8 cellular contexts compared by ENCODE assay signal in genomic region chr3:50356553-50356952, GRCh38. TPM values are rescaled to one million over a fixed set of nuclear protein-coding genes. Genes with fewer than 3 reads are reported as not detected.
DNase-seq lines count a peak whose midpoint lies in the region; ATAC-seq, FAIRE-seq and TF ChIP-seq lines count a peak whose summit lies in the region.

No MANE protein-coding gene starts in this region.

- WGBS in transverse colon (ENCODE audit: low coverage in 1 of 2), 2 donors = 49% methylated on average over 5 of the region's 5 CpGs; no CpG with 5 or more reads in 1 of the 2 donors
- 36 to 39% methylated on average over 5 of the region's 5 CpGs for WGBS in lower leg skin, 2 donors

- no peak for ATAC-seq in activated CD8-positive, alpha-beta memory T cell treated with anti-CD3 and anti-CD28 coated beads, Interleukin-2, amount 10 ng/mL, durations not matched to agents 7 days and 5 days
- ATAC-seq in GM18519 (IDR thresholded peaks at IDR 0.05; ENCODE audit: low FRiP score, unreplicated experiment) = no peak

- no peaks in the 10 kb centered on the region for H3K9me3 Mint-ChIP-seq in activated CD8-positive, alpha-beta memory T cell treated with anti-CD3 and anti-CD28 coated beads, Interleukin-2, amount 10 ng/mL, durations not matched to agents 7 days and 5 days (ENCODE audit: low read depth)
- no peaks in the 10 kb centered on the region for H3K9me3 Mint-ChIP-seq in activated T-helper 1 cell treated with anti-CD3 and anti-CD28 coated beads, Interleukin-12 subunit alpha, Interleukin-12 subunit beta, Interleukin-2, Interleukin-4 antibody, amounts not matched to agents 30 ng/mL and 10 ng/mL and 1 ng/mL, durations not matched to agents 14 hours and 24 hours and 36 hours

- peak overlapping the region; percentile 8 to 75 for H3K27ac ChIP-seq in kidney (ENCODE audit: low read depth in 2 of 2, low read length in 2 of 2)
- H3K27ac ChIP-seq in transverse colon = peak overlapping the region; percentile 62 to 96 (median 76)

- no peak for DNase-seq in activated CD8-positive, alpha-beta memory T cell treated with anti-CD3 and anti-CD28 coated beads, Interleukin-2, amount 10 ng/mL, durations not matched to agents 7 days and 5 days
- DNase-seq in activated CD8-positive, alpha-beta memory T cell treated with anti-CD3 and anti-CD28 coated beads, Interleukin-2, amount 50 U/mL, for 4 hours = no peak
- no peak for DNase-seq in activated T-helper 1 cell treated with anti-CD3 and anti-CD28 coated beads, Interleukin-12 subunit alpha, Interleukin-12 subunit beta, Interleukin-2, Interleukin-4 antibody, amounts not matched to agents 30 ng/mL and 10 ng/mL and 1 ng/mL, durations not matched to agents 14 hours and 24 hours and 36 hours (ENCODE audit: low spot score)
- DNase-seq in kidney (no peak), transverse colon (peak; percentile 83), D721Med (ENCODE audit: insufficient read length, low spot score) (no peak), lower leg skin (ENCODE audit: low spot score in 2 of 2) (no peak)

- no peaks in the 10 kb centered on the region for H3K27me3 Mint-ChIP-seq in activated CD8-positive, alpha-beta memory T cell treated with anti-CD3 and anti-CD28 coated beads, Interleukin-2, amount 10 ng/mL, durations not matched to agents 7 days and 5 days
- H3K27me3 Mint-ChIP-seq in activated T-helper 1 cell treated with anti-CD3 and anti-CD28 coated beads, Interleukin-12 subunit alpha, Interleukin-12 subunit beta, Interleukin-2, Interleukin-4 antibody, amounts not matched to agents 30 ng/mL and 10 ng/mL and 1 ng/mL, durations not matched to agents 14 hours and 24 hours and 36 hours (ENCODE audit: insufficient read depth) = no peaks in the 10 kb centered on the region

- H3K27ac Mint-ChIP-seq in activated CD8-positive, alpha-beta memory T cell treated with anti-CD3 and anti-CD28 coated beads, Interleukin-2, amount 10 ng/mL, durations not matched to agents 7 days and 5 days = peak overlapping the region; percentile 45
- no peak overlapping the region for H3K27ac Mint-ChIP-seq in activated T-helper 1 cell treated with anti-CD3 and anti-CD28 coated beads, Interleukin-12 subunit alpha, Interleukin-12 subunit beta, Interleukin-2, Interleukin-4 antibody, amounts not matched to agents 30 ng/mL and 10 ng/mL and 1 ng/mL, durations not matched to agents 14 hours and 24 hours and 36 hours

- TF ChIP-seq EP300 in transverse colon (IDR thresholded peaks at IDR 0.05; ENCODE audit: low read depth) = no peak

- peaks cover 10% of the 10 kb centered on the region for H3K36me3 Mint-ChIP-seq in activated CD8-positive, alpha-beta memory T cell treated with anti-CD3 and anti-CD28 coated beads, Interleukin-2, amount 10 ng/mL, durations not matched to agents 7 days and 5 days
- H3K36me3 Mint-ChIP-seq in activated T-helper 1 cell treated with anti-CD3 and anti-CD28 coated beads, Interleukin-12 subunit alpha, Interleukin-12 subunit beta, Interleukin-2, Interleukin-4 antibody, amounts not matched to agents 30 ng/mL and 10 ng/mL and 1 ng/mL, durations not matched to agents 14 hours and 24 hours and 36 hours (ENCODE audit: low read depth) = peaks cover 18% of the 10 kb centered on the region

- TF ChIP-seq CTCF in kidney (IDR thresholded peaks at IDR 0.05; ENCODE audit: borderline replicate concordance, extremely low read depth, insufficient read depth) (no peak), transverse colon (IDR thresholded peaks at IDR 0.05) (no peak), D721Med (IDR thresholded peaks at IDR 0.05; ENCODE audit: insufficient read depth, missing control alignments) (no peak), lower leg skin (IDR thresholded peaks at IDR 0.05) (no peak)

- H3K27me3 ChIP-seq in transverse colon = no peaks in the 10 kb centered on the region

- H3K36me3 ChIP-seq in kidney (ENCODE audit: control insufficient read depth in 1 of 2, insufficient read depth in 2 of 2, low read length in 2 of 2) (peaks cover 14 to 30% of the 10 kb centered on the region in 2 donors), transverse colon (peaks cover 0 to 15% (median 6%) of the 10 kb centered on the region in 4 donors)

- H3K4me1 Mint-ChIP-seq in activated CD8-positive, alpha-beta memory T cell treated with anti-CD3 and anti-CD28 coated beads, Interleukin-2, amount 10 ng/mL, durations not matched to agents 7 days and 5 days = peaks cover 51% of the 10 kb centered on the region
- H3K4me1 Mint-ChIP-seq in activated T-helper 1 cell treated with anti-CD3 and anti-CD28 coated beads, Interleukin-12 subunit alpha, Interleukin-12 subunit beta, Interleukin-2, Interleukin-4 antibody, amounts not matched to agents 30 ng/mL and 10 ng/mL and 1 ng/mL, durations not matched to agents 14 hours and 24 hours and 36 hours (ENCODE audit: low read depth) = peaks cover 46% of the 10 kb centered on the region

- peak overlapping the region; percentile 86 to 87 for H3K4me3 ChIP-seq in kidney (ENCODE audit: low read length in 2 of 2)
- H3K4me3 ChIP-seq in transverse colon = peak overlapping the region in 3 of 4 donors; percentile 12 to 87 (median 75)
- no peak overlapping the region for H3K4me3 ChIP-seq in lower leg skin (ENCODE audit: low read depth, poor library complexity, severe bottlenecking)

- in situ Hi-C loops in transverse colon (cut with MboI; ENCODE audit: low pct_ligation_motif_present in 1 of 4, low pct_unique_long_range_greater_than_20kb in 1 of 4, low sequenced_read_pairs in 3 of 4) = loop anchor here in 1 of 4 donors (25.0 kb wide), 1 partner anchor 206 kb away; the partner anchor contains the start of genes C3orf18 and HEMK1

- H3K9me3 ChIP-seq in kidney (ENCODE audit: control insufficient read depth in 1 of 2, low read length in 2 of 2) (no peaks in the 10 kb centered on the region), transverse colon (no peaks in the 10 kb centered on the region)

- FAIRE-seq in kidney (lab: Jason Lieb, UNC) = no peak
- FAIRE-seq in D721Med (lab: Jason Lieb, UNC) = no peak

- H3K4me1 ChIP-seq in kidney (ENCODE audit: control insufficient read depth in 1 of 2, insufficient read depth in 1 of 2, low read depth in 1 of 2, low read length in 2 of 2) (peaks cover 32 to 46% of the 10 kb centered on the region in 2 donors), transverse colon (peaks cover 31 to 42% (median 39%) of the 10 kb centered on the region in 4 donors)

- CTCF ChIA-PET in activated CD8-positive, alpha-beta memory T cell treated with anti-CD3 and anti-CD28 coated beads, Interleukin-2, amount 10 ng/mL, durations not matched to agents 7 days and 5 days (lab: Charles Lee) = interaction anchor here (0.7 to 2.1 kb wide), 5 partner anchors 9 to 186 kb away, joined by 3 to 20 read pairs (median 3); partner anchors contain the start of gene ZMYND10

- peak overlapping the region; percentile 49 to 89 for H3K9ac ChIP-seq in kidney (ENCODE audit: low read length in 2 of 2)

- intact Hi-C loops in activated T-helper 1 cell treated with anti-CD3 and anti-CD28 coated beads, Interleukin-12 subunit alpha, Interleukin-12 subunit beta, Interleukin-2, Interleukin-4 antibody, amounts not matched to agents 30 ng/mL and 10 ng/mL and 1 ng/mL, durations not matched to agents 14 hours and 24 hours and 36 hours (cut with micrococcal nuclease) = loop anchor here (10.0 kb wide), 3 partner anchors 1328 to 1698 kb away; partner anchors contain the start of genes DUSP7 and RPL29
- intact Hi-C loops in kidney (cut with DNase I) = no loop called here
- intact Hi-C loops in transverse colon (cut with DNase I; ENCODE audit: low total_unique reads) = no loop called here
- intact Hi-C loops in lower leg skin (cut with DNase I; ENCODE audit: low total_unique reads) = no loop called here

- TF ChIP-seq POLR2A in transverse colon (IDR thresholded peaks at IDR 0.05) (no peak), lower leg skin (IDR thresholded peaks at IDR 0.05) (no peak)

- peak overlapping the region; percentile 13 for H3K4me3 Mint-ChIP-seq in activated CD8-positive, alpha-beta memory T cell treated with anti-CD3 and anti-CD28 coated beads, Interleukin-2, amount 10 ng/mL, durations not matched to agents 7 days and 5 days
- peak overlapping the region; percentile 99 for H3K4me3 Mint-ChIP-seq in activated T-helper 1 cell treated with anti-CD3 and anti-CD28 coated beads, Interleukin-12 subunit alpha, Interleukin-12 subunit beta, Interleukin-2, Interleukin-4 antibody, amounts not matched to agents 30 ng/mL and 10 ng/mL and 1 ng/mL, durations not matched to agents 14 hours and 24 hours and 36 hours

RNA-seq across cellular contexts. Expression of gene TMEM115, which starts 2.8 kb away (rescaled TPM):
- total RNA-seq in activated CD8-positive, alpha-beta memory T cell treated with anti-CD3 and anti-CD28 coated beads, Interleukin-2, amount 10 ng/mL, durations not matched to agents 7 days and 5 days = 10 to 100 TPM; 19.8 to 23.0 TPM
- 23.6 and 25.4 TPM in 2 replicates for total RNA-seq in activated T-helper 1 cell treated with anti-CD3 and anti-CD28 coated beads, Interleukin-12 subunit alpha, Interleukin-12 subunit beta, Interleukin-2, Interleukin-4 antibody, amounts not matched to agents 30 ng/mL and 10 ng/mL and 1 ng/mL, durations not matched to agents 14 hours and 24 hours and 36 hours
- total RNA-seq in kidney = 40.1 TPM
- 54.0 TPM for polyA plus RNA-seq in kidney (ENCODE audit: insufficient read depth, low read depth, low replicate concordance)
- total RNA-seq in transverse colon = 100 to 1,000 TPM in 1 of 4 donors, 10 to 100 TPM in 3; 71.8 to 103 (median 81.9) TPM
- total RNA-seq in lower leg skin = 10 to 100 TPM; 90.5 to 92.7 (median 92.4) TPM

RNA-seq across cellular contexts. Expression of gene CYB561D2, which starts 5.9 kb away (rescaled TPM):
- total RNA-seq in activated CD8-positive, alpha-beta memory T cell treated with anti-CD3 and anti-CD28 coated beads, Interleukin-2, amount 10 ng/mL, durations not matched to agents 7 days and 5 days = 10 to 100 TPM; 35.1 to 37.7 TPM
- 30.0 and 35.9 TPM in 2 replicates for total RNA-seq in activated T-helper 1 cell treated with anti-CD3 and anti-CD28 coated beads, Interleukin-12 subunit alpha, Interleukin-12 subunit beta, Interleukin-2, Interleukin-4 antibody, amounts not matched to agents 30 ng/mL and 10 ng/mL and 1 ng/mL, durations not matched to agents 14 hours and 24 hours and 36 hours
- total RNA-seq in kidney (28.5 TPM), transverse colon (10 to 100 TPM; 23.7 to 53.9 (median 35.6) TPM), lower leg skin (10 to 100 TPM in 2 of 4 donors, 1 to 10 TPM in 2; 6.0 to 19.7 (median 11.6) TPM)
- 38.8 TPM for polyA plus RNA-seq in kidney (ENCODE audit: insufficient read depth, low read depth, low replicate concordance)

RNA-seq across cellular contexts. Expression of gene NPRL2, which starts 6.0 kb away (rescaled TPM):
- total RNA-seq in activated CD8-positive, alpha-beta memory T cell treated with anti-CD3 and anti-CD28 coated beads, Interleukin-2, amount 10 ng/mL, durations not matched to agents 7 days and 5 days = 10 to 100 TPM; 45.3 to 49.7 TPM
- 43.7 and 46.6 TPM in 2 replicates for total RNA-seq in activated T-helper 1 cell treated with anti-CD3 and anti-CD28 coated beads, Interleukin-12 subunit alpha, Interleukin-12 subunit beta, Interleukin-2, Interleukin-4 antibody, amounts not matched to agents 30 ng/mL and 10 ng/mL and 1 ng/mL, durations not matched to agents 14 hours and 24 hours and 36 hours
- total RNA-seq in kidney = 23.5 TPM
- 39.8 TPM for polyA plus RNA-seq in kidney (ENCODE audit: insufficient read depth, low read depth, low replicate concordance)
- total RNA-seq in transverse colon = 10 to 100 TPM in 2 of 4 donors, 1 to 10 TPM in 2; 6.0 to 29.2 (median 13.1) TPM
- 10 to 100 TPM; 17.3 to 28.0 (median 23.2) TPM for total RNA-seq in lower leg skin

RNA-seq across cellular contexts. Expression of gene ZMYND10, which starts 11.0 kb away (rescaled TPM):
- 1 to 10 TPM; 2.4 to 2.9 TPM for total RNA-seq in activated CD8-positive, alpha-beta memory T cell treated with anti-CD3 and anti-CD28 coated beads, Interleukin-2, amount 10 ng/mL, durations not matched to agents 7 days and 5 days
- 1.5 and 1.7 TPM in 2 replicates for total RNA-seq in activated T-helper 1 cell treated with anti-CD3 and anti-CD28 coated beads, Interleukin-12 subunit alpha, Interleukin-12 subunit beta, Interleukin-2, Interleukin-4 antibody, amounts not matched to agents 30 ng/mL and 10 ng/mL and 1 ng/mL, durations not matched to agents 14 hours and 24 hours and 36 hours
- total RNA-seq in kidney = 14.2 TPM
- 10.0 TPM for polyA plus RNA-seq in kidney (ENCODE audit: insufficient read depth, low read depth, low replicate concordance)
- total RNA-seq in transverse colon = not detected
- total RNA-seq in lower leg skin = 1 to 10 TPM in 1 of 4 donors, under 1 TPM in 2, not detected in 1; 0.42 to 1.8 (median 0.74) TPM

RNA-seq across cellular contexts. Expression of gene RASSF1, which starts 15.9 kb away (rescaled TPM):
- 100 to 1,000 TPM; 124 to 205 TPM for total RNA-seq in activated CD8-positive, alpha-beta memory T cell treated with anti-CD3 and anti-CD28 coated beads, Interleukin-2, amount 10 ng/mL, durations not matched to agents 7 days and 5 days
- total RNA-seq in activated T-helper 1 cell treated with anti-CD3 and anti-CD28 coated beads, Interleukin-12 subunit alpha, Interleukin-12 subunit beta, Interleukin-2, Interleukin-4 antibody, amounts not matched to agents 30 ng/mL and 10 ng/mL and 1 ng/mL, durations not matched to agents 14 hours and 24 hours and 36 hours = 57.6 and 60.3 TPM in 2 replicates
- total RNA-seq in kidney = 28.9 TPM
- 19.1 TPM for polyA plus RNA-seq in kidney (ENCODE audit: insufficient read depth, low read depth, low replicate concordance)
- 10 to 100 TPM in 3 of 4 donors, 1 to 10 TPM in 1; 9.8 to 29.2 (median 21.7) TPM for total RNA-seq in transverse colon
- 10 to 100 TPM; 33.5 to 50.0 (median 47.2) TPM for total RNA-seq in lower leg skin
